8 cellular contexts compared by ENCODE assay signal in genomic region chr14:57692671-57693070, GRCh38.
DNase-seq lines count a peak whose midpoint lies in the region; ATAC-seq and TF ChIP-seq lines count a peak whose summit lies in the region.

No MANE protein-coding gene starts in this region.

- TF ChIP-seq EP300 in esophagus muscularis mucosa (IDR thresholded peaks at IDR 0.05) (no peak), upper lobe of left lung (IDR thresholded peaks at IDR 0.05) (no peak)

- intact Hi-C loops in left ventricle myocardium inferior (cut with micrococcal nuclease) = no loop called here
- intact Hi-C loops in left cardiac atrium (cut with DNase I) = loop anchor here in 1 of 2 donors (5.0 kb wide), 1 partner anchor 380 kb away; no protein-coding TSS in a partner anchor
- intact Hi-C loops in esophagus muscularis mucosa (cut with DNase I) = no loop called here

- peaks cover 0 to 3% (median 0%) of the 10 kb centered on the region in 5 donors for H3K27me3 Mint-ChIP-seq in naive thymus-derived CD8-positive, alpha-beta T cell

- H3K9me3 ChIP-seq in left ventricle myocardium inferior (replicated peaks) = peaks cover 28% of the 10 kb centered on the region
- H3K9me3 ChIP-seq in esophagus muscularis mucosa = no peaks in the 10 kb centered on the region
- no peaks in the 10 kb centered on the region for H3K9me3 ChIP-seq in upper lobe of left lung

- no peaks in the 10 kb centered on the region for H3K36me3 ChIP-seq in left ventricle myocardium inferior
- H3K36me3 ChIP-seq in esophagus muscularis mucosa = no peaks in the 10 kb centered on the region
- no peaks in the 10 kb centered on the region for H3K36me3 ChIP-seq in upper lobe of left lung

- no peaks in the 10 kb centered on the region for H3K4me1 Mint-ChIP-seq in naive thymus-derived CD8-positive, alpha-beta T cell

- no peak for DNase-seq in left ventricle myocardium inferior
- DNase-seq in left cardiac atrium = no peak
- peak; percentile 55 for DNase-seq in NCI-H748 (lab: John Stamatoyannopoulos, UW; ENCODE audit: unreplicated experiment)
- no peak for DNase-seq in esophagus muscularis mucosa (ENCODE audit: extremely low spot score)
- no peak for DNase-seq in upper lobe of left lung
- DNase-seq in naive thymus-derived CD8-positive, alpha-beta T cell = no peak
- DNase-seq in activated T-cell treated with anti-CD3 and anti-CD28 coated beads, Interleukin-2, amount 50 U/mL, for 1 hour = no peak

- POLR2A ChIA-PET in naive thymus-derived CD8-positive, alpha-beta T cell (lab: Charles Lee) = no interaction called here

- H3K4me3 Mint-ChIP-seq in naive thymus-derived CD8-positive, alpha-beta T cell = no peak overlapping the region

- TF ChIP-seq CTCF in left ventricle myocardium inferior (IDR thresholded peaks at IDR 0.05; ENCODE audit: borderline replicate concordance) (peak; percentile 53), esophagus muscularis mucosa (IDR thresholded peaks at IDR 0.05) (peak; percentile 19 to 30 (median 23)), upper lobe of left lung (IDR thresholded peaks at IDR 0.05) (peak in 4 of 6 experiments; percentile 13 to 43 (median 30))

- H3K27ac Mint-ChIP-seq in naive thymus-derived CD8-positive, alpha-beta T cell = no peak overlapping the region

- H3K4me1 ChIP-seq in left ventricle myocardium inferior (no peaks in the 10 kb centered on the region), esophagus muscularis mucosa (no peaks in the 10 kb centered on the region), upper lobe of left lung (no peaks in the 10 kb centered on the region)

- TF ChIP-seq POLR2A in esophagus muscularis mucosa (IDR thresholded peaks at IDR 0.05; ENCODE audit: low read depth) (no peak), upper lobe of left lung (IDR thresholded peaks at IDR 0.05) (no peak)

- H3K27me3 ChIP-seq in left ventricle myocardium inferior (ENCODE audit: low read depth) = peaks cover 2% of the 10 kb centered on the region
- no peaks in the 10 kb centered on the region for H3K27me3 ChIP-seq in esophagus muscularis mucosa
- no peaks in the 10 kb centered on the region for H3K27me3 ChIP-seq in upper lobe of left lung

- peaks cover 0 to 12% (median 1%) of the 10 kb centered on the region in 9 donors for H3K9me3 Mint-ChIP-seq in naive thymus-derived CD8-positive, alpha-beta T cell

- H3K4me3 ChIP-seq in left ventricle myocardium inferior (no peak overlapping the region), esophagus muscularis mucosa (no peak overlapping the region), upper lobe of left lung (no peak overlapping the region)

- ATAC-seq in left cardiac atrium = no peak
- no peak for ATAC-seq in upper lobe of left lung (ENCODE audit: low FRiP score in 2 of 2)
- no peak for ATAC-seq in GM21515 (IDR thresholded peaks at IDR 0.05; ENCODE audit: unreplicated experiment)
- ATAC-seq in naive thymus-derived CD8-positive, alpha-beta T cell = no peak

- no peak overlapping the region for H3K27ac ChIP-seq in left ventricle myocardium inferior (replicated peaks)
- no peak overlapping the region for H3K27ac ChIP-seq in esophagus muscularis mucosa (replicated peaks in 1 of 4)
- H3K27ac ChIP-seq in upper lobe of left lung = no peak overlapping the region

- H3K36me3 Mint-ChIP-seq in naive thymus-derived CD8-positive, alpha-beta T cell = no peaks in the 10 kb centered on the region
